ENCODE assay signal across 8 cellular contexts in genomic region chr2:71416866-71417265, GRCh38. TPM values are rescaled to one million over a fixed set of nuclear protein-coding genes. Genes with fewer than 3 reads are reported as not detected.
A peak's percentile ranks its signal among the peaks of the same experiment; 100 is the strongest.
DNase-seq lines count a peak whose midpoint lies in the region; ATAC-seq, FAIRE-seq and TF ChIP-seq lines count a peak whose summit lies in the region.
"Not testable (repeated sequence)": the region's sequence is repeated elsewhere in the genome, so short reads cannot be mapped to it uniquely, and the experiment has no call there.

No MANE protein-coding gene starts in this region.

- H3K36me3 Mint-ChIP-seq in T-helper 1 cell treated with Interleukin-12 subunit alpha and Interleukin-12 subunit beta and Interleukin-4 antibody, amounts not matched to agents 30 μg/mL and 1 μg/mL, for 36 hours (ENCODE audit: low read depth): not testable (repeated sequence)
- peaks cover 33% of the 10 kb centered on the region for H3K36me3 Mint-ChIP-seq in activated T-cell treated with anti-CD3 and anti-CD28 coated beads, Interleukin-2, amount 50 U/mL, for 24 hours (ENCODE audit: low read depth)

- peaks cover 23% of the 10 kb centered on the region for H3K36me3 ChIP-seq in K562 (ENCODE audit: control insufficient read depth, insufficient read depth, low read length)
- not testable (repeated sequence) for H3K36me3 ChIP-seq in esophagus muscularis mucosa, right lobe of liver, prostate gland, upper lobe of left lung

- H3K79me2 ChIP-seq in K562 (ENCODE audit: control insufficient read depth, insufficient read depth, low read length): peaks cover 28% of the 10 kb centered on the region

- DNase-seq in activated T-cell treated with anti-CD3 and anti-CD28 coated beads, Interleukin-2, amount 50 U/mL, for 24 hours: peak; percentile 41
- not testable (repeated sequence) for DNase-seq in K562 (ENCODE audit: extremely low read depth in 1 of 4, low spot score in 3 of 4); esophagus muscularis mucosa (ENCODE audit: extremely low spot score); right lobe of liver
- DNase-seq in prostate gland (ENCODE audit: low spot score): peak; percentile 11
- DNase-seq in upper lobe of left lung: peak in 1 of 2 donors; percentile 29

- H3K4me1 ChIP-seq in K562 (replicated peaks in 1 of 2; ENCODE audit: control insufficient read depth in 2 of 2, insufficient read depth in 2 of 2, low read length in 2 of 2) (peaks cover 0 to 14% of the 10 kb centered on the region in 2 experiments; a peak in 3 of 5 replicates), right lobe of liver (peaks cover 0 to 12% (median 7%) of the 10 kb centered on the region in 4 donors)
- not testable (repeated sequence) for H3K4me1 ChIP-seq in esophagus muscularis mucosa; prostate gland (replicated peaks); upper lobe of left lung

- not testable (repeated sequence) for H3K9me3 ChIP-seq in K562 (replicated peaks; ENCODE audit: control insufficient read depth, insufficient read depth, low read depth, low read length); esophagus muscularis mucosa; right lobe of liver; prostate gland; upper lobe of left lung

- H3K9me3 Mint-ChIP-seq in T-helper 1 cell treated with Interleukin-12 subunit alpha and Interleukin-12 subunit beta and Interleukin-4 antibody, amounts not matched to agents 30 μg/mL and 1 μg/mL, for 36 hours; activated T-cell treated with anti-CD3 and anti-CD28 coated beads, Interleukin-2, amount 50 U/mL, for 24 hours: not testable (repeated sequence)

- H3K27ac ChIP-seq in K562 (ENCODE audit: extremely low read depth, low read depth, low read length); right lobe of liver; prostate gland: not testable (repeated sequence)
- H3K27ac ChIP-seq in esophagus muscularis mucosa (replicated peaks in 1 of 4) (peak overlapping the region in 1 of 4 donors; percentile 22), upper lobe of left lung (peak overlapping the region in 2 of 4 donors; percentile 48 to 67)

- not testable (repeated sequence) for H3K9me1 ChIP-seq in K562 (ENCODE audit: control insufficient read depth, insufficient read depth, low read length)

- in situ Hi-C loops in K562 (cut with MboI): not testable (repeated sequence)

- H3K27ac Mint-ChIP-seq in T-helper 1 cell treated with Interleukin-12 subunit alpha and Interleukin-12 subunit beta and Interleukin-4 antibody, amounts not matched to agents 30 μg/mL and 1 μg/mL, for 36 hours; activated T-cell treated with anti-CD3 and anti-CD28 coated beads, Interleukin-2, amount 50 U/mL, for 24 hours: not testable (repeated sequence)

- H3K4me3 Mint-ChIP-seq in T-helper 1 cell treated with Interleukin-12 subunit alpha and Interleukin-12 subunit beta and Interleukin-4 antibody, amounts not matched to agents 30 μg/mL and 1 μg/mL, for 36 hours: peak overlapping the region; percentile 82
- H3K4me3 Mint-ChIP-seq in activated T-cell treated with anti-CD3 and anti-CD28 coated beads, Interleukin-2, amount 50 U/mL, for 24 hours: peak overlapping the region; percentile 77

- not testable (repeated sequence) for H3K9ac ChIP-seq in K562 (ENCODE audit: insufficient read depth in 1 of 2, low read depth in 2 of 2, low read length in 2 of 2)

- H3K4me1 Mint-ChIP-seq in T-helper 1 cell treated with Interleukin-12 subunit alpha and Interleukin-12 subunit beta and Interleukin-4 antibody, amounts not matched to agents 30 μg/mL and 1 μg/mL, for 36 hours (ENCODE audit: low read depth): not testable (repeated sequence)
- peaks cover 12% of the 10 kb centered on the region for H3K4me1 Mint-ChIP-seq in activated T-cell treated with anti-CD3 and anti-CD28 coated beads, Interleukin-2, amount 50 U/mL, for 24 hours (ENCODE audit: low read depth)

- H3K4me2 ChIP-seq in K562 (ENCODE audit: insufficient read depth, low read length): not testable (repeated sequence)

- H3K4me3 ChIP-seq in GM08714 (ENCODE audit: low read length) (peak overlapping the region; percentile 36; the same call in 1 of the 2 replicates), esophagus muscularis mucosa (peak overlapping the region; percentile 16 to 50 (median 32)), right lobe of liver (peak overlapping the region in 2 of 3 donors; percentile 23 to 39), upper lobe of left lung (peak overlapping the region in 3 of 4 donors; percentile 31 to 42 (median 39))
- not testable (repeated sequence) for H3K4me3 ChIP-seq in K562, prostate gland

- H4K20me1 ChIP-seq in K562 (replicated peaks; ENCODE audit: control insufficient read depth, insufficient read depth, low read length): not testable (repeated sequence)

- H3K27me3 ChIP-seq in K562 (ENCODE audit: control insufficient read depth in 2 of 2, insufficient read depth in 2 of 2, low read length in 2 of 2); esophagus muscularis mucosa; right lobe of liver; prostate gland (replicated peaks; ENCODE audit: insufficient read depth); upper lobe of left lung: not testable (repeated sequence)

- POLR2A ChIA-PET in K562 (lab: Yijun Ruan, JAX): interaction anchor here (0.7 to 1.2 kb wide), 3 partner anchors 9 to 80 kb away, joined by 3 to 4 read pairs (median 3); no protein-coding TSS in a partner anchor

- not testable (repeated sequence) for H3K27me3 Mint-ChIP-seq in T-helper 1 cell treated with Interleukin-12 subunit alpha and Interleukin-12 subunit beta and Interleukin-4 antibody, amounts not matched to agents 30 μg/mL and 1 μg/mL, for 36 hours (ENCODE audit: low read depth); activated T-cell treated with anti-CD3 and anti-CD28 coated beads, Interleukin-2, amount 50 U/mL, for 24 hours

- TF ChIP-seq CTCF in K562 (IDR thresholded peaks at IDR 0.05 in 2 of 3, conservative IDR thresholded peaks at IDR 0.05 in 1 of 3; ENCODE audit: insufficient read depth in 2 of 3, low read depth in 1 of 3, low read length in 3 of 3); esophagus muscularis mucosa (IDR thresholded peaks at IDR 0.05); right lobe of liver (IDR thresholded peaks at IDR 0.05); prostate gland (IDR thresholded peaks at IDR 0.05); upper lobe of left lung (IDR thresholded peaks at IDR 0.05): not testable (repeated sequence)

- TSS peak; percentile 62 for BruUV-seq in K562 (replicated peaks; lab: Mats Ljungman, UMichigan)

- not testable (repeated sequence) for FAIRE-seq in K562 (lab: Jason Lieb, UNC)

- 0% methylated on average over 5 of the region's 15 CpGs for WGBS in K562 (ENCODE audit: insufficient coverage, low coverage, missing lambda C conversion rate)
- no CpG with 5 or more reads among the region's 15 CpGs for WGBS in esophagus muscularis mucosa
- 20% methylated on average over 1 of the region's 15 CpGs for WGBS in right lobe of liver (ENCODE audit: insufficient coverage, low coverage, low lambda C conversion rate, missing lambda C conversion rate)
- no CpG with 5 or more reads among the region's 15 CpGs for WGBS in prostate gland
- no CpG with 5 or more reads among the region's 15 CpGs for WGBS in upper lobe of left lung, 2 donors

- TF ChIP-seq RAD21 in K562 (CRISPR knock-in tag; conservative IDR thresholded peaks at IDR 0.05 in 1 of 2, IDR thresholded peaks at IDR 0.05 in 1 of 2): not testable (repeated sequence)

- not testable (repeated sequence) for H2AFZ ChIP-seq in K562 (ENCODE audit: low read depth, low read length)

- CTCF ChIA-PET in K562 (lab: Yijun Ruan, JAX; ENCODE audit: low intra/inter-chr PET ratio): not testable (repeated sequence)

- not testable (repeated sequence) for TF ChIP-seq POLR2A in K562 (conservative IDR thresholded peaks at IDR 0.05); esophagus muscularis mucosa (IDR thresholded peaks at IDR 0.05; ENCODE audit: low read depth); right lobe of liver (IDR thresholded peaks at IDR 0.05); prostate gland (IDR thresholded peaks at IDR 0.05); upper lobe of left lung (IDR thresholded peaks at IDR 0.05)

- intact Hi-C loops in K562 (cut with micrococcal nuclease); esophagus muscularis mucosa (cut with DNase I); right lobe of liver (cut with DNase I); prostate gland (cut with DNase I): not testable (repeated sequence)

- ATAC-seq in K562; right lobe of liver; upper lobe of left lung (ENCODE audit: low FRiP score in 2 of 2): not testable (repeated sequence)

- not testable (repeated sequence) for TF ChIP-seq EP300 in K562 (IDR thresholded peaks at IDR 0.05; ENCODE audit: low read length); esophagus muscularis mucosa (IDR thresholded peaks at IDR 0.05); upper lobe of left lung (IDR thresholded peaks at IDR 0.05)

RNA-seq across cellular contexts. Expression of gene DYSF, which starts 36.5 kb away (rescaled TPM):
- total RNA-seq in K562 (2011; cell fraction: chromatin; rRNA removed; ENCODE audit: low replicate concordance): 3.8 and 9.4 TPM in 2 replicates
- 4.5 TPM in 2 replicates for total RNA-seq in K562 (2011; cell fraction: nucleolus; rRNA removed)
- total RNA-seq in K562 (2011; cell fraction: nucleoplasm; rRNA removed): 3.1 and 3.7 TPM in 2 replicates
- 0.32 and 0.49 TPM in 2 replicates for total RNA-seq in K562 (2014; rRNA removed)
- total RNA-seq in K562 (2014; rRNA removed; fragmentation: Illumina TruSeq; extraction: Trizol): 0.16 and 0.29 TPM in 2 replicates
- total RNA-seq in K562 (2015; rRNA removed; fragmentation: Illumina TruSeq; extraction: Trizol): 0.19 and 0.25 TPM in 2 replicates
- total RNA-seq in K562 (2021): 0.80 and 0.87 TPM in 2 replicates
- 0.45 and 0.56 TPM in 2 replicates for polyA plus RNA-seq in K562 (2011; rRNA removed)
- polyA plus RNA-seq in K562 (2011; cell fraction: cytosol; rRNA removed): 0.15 and 0.95 TPM in 2 replicates
- polyA plus RNA-seq in K562 (2011; cell fraction: nucleus; rRNA removed): 0.88 and 4.1 TPM in 2 replicates
- polyA plus RNA-seq in K562 (2012): 1.0 and 2.2 TPM in 2 replicates
- 0.65 and 0.98 TPM in 2 replicates for polyA plus RNA-seq in K562 (2014; fragmentation: Illumina TruSeq; extraction: Trizol)
- polyA plus RNA-seq in K562 (2014; fragmentation: Nextera tagmentation; extraction: Ambion mirVana): under 1 TPM; 0.01 TPM
- polyA plus RNA-seq in K562 (2014; rRNA removed): 0.23 and 0.26 TPM in 2 replicates
- polyA minus RNA-seq in K562 (2011; rRNA and poly(A)+ RNA removed): 0.42 and 1.8 TPM in 2 replicates
- polyA minus RNA-seq in K562 (2011; cell fraction: cytosol; rRNA and poly(A)+ RNA removed): 0.91 and 3.0 TPM in 2 replicates
- 2.2 TPM in 2 replicates for polyA minus RNA-seq in K562 (2011; cell fraction: nucleus; rRNA and poly(A)+ RNA removed)
- 10 to 100 TPM; 17.4 to 40.7 (median 18.5) TPM for total RNA-seq in esophagus muscularis mucosa
- total RNA-seq in right lobe of liver: 10 to 100 TPM; 21.8 to 55.0 (median 32.9) TPM
- 1 to 10 TPM; 5.9 to 9.4 TPM for total RNA-seq in prostate gland
- total RNA-seq in upper lobe of left lung: 10 to 100 TPM; 17.5 to 72.7 (median 42.7) TPM
